32 cellular contexts compared by ENCODE assay signal in genomic region chr2:175918935-175919334, GRCh38.
"Had no signal": no experiment of that assay in that cellular context is flagged by ENCODE, and none has a peak within 500 bp of the region (broad histone marks: within the 10 kb centered on the region; RNA-seq: fewer than 3 reads in every experiment).

No MANE protein-coding gene starts in this region.

- H3K27me3 ChIP-seq: pancreas, right lobe of liver, sigmoid colon, testis, transverse colon, vagina had no signal

- H3K4me2 ChIP-seq: smooth muscle cell had no signal

- H3K36me3 ChIP-seq: neutrophil, pancreas, right lobe of liver, sigmoid colon, spleen, suprapubic skin, transverse colon, upper lobe of right lung, vagina had no signal

- H3K27me3 Mint-ChIP-seq: progenitor cell of endocrine pancreas; stimulated activated naive CD8-positive, alpha-beta T cell treated with anti-CD3 and anti-CD28 coated beads, Interleukin-15, amount 100 ng/mL, for 72 hours; type B pancreatic cell had no signal

- H3K9me3 Mint-ChIP-seq: natural killer cell treated with Interleukin-12 subunit alpha and Interleukin-12 subunit beta and Interleukin-15 and Interleukin-18, amount 100 ng/mL, for 72 hours; nephron progenitor cell; neural crest cell; stimulated activated memory B cell treated with anti-CD40 and anti-IgM and Interleukin-4, amounts not matched to agents 10 μg/mL and 1 μg/mL and 100 μg/mL, for 72 hours; stimulated activated naive CD8-positive, alpha-beta T cell treated with anti-CD3 and anti-CD28 coated beads, Interleukin-15, amount 100 ng/mL, for 72 hours; type B pancreatic cell had no signal

- H3K4me3 ChIP-seq: pancreas, psoas muscle, right lobe of liver, sigmoid colon, smooth muscle cell, spleen, suprapubic skin, testis, tibial artery, transverse colon, upper lobe of right lung, vagina had no signal

- DNase-seq: naive thymus-derived CD8-positive, alpha-beta T cell; nephron progenitor cell; nucleus accumbens; pancreas; psoas muscle; right cardiac atrium; right lobe of liver; sigmoid colon; spleen; stimulated activated CD4-positive, alpha-beta T cell treated with anti-CD3 and anti-CD28 coated beads, Interleukin-12 subunit alpha, Interleukin-12 subunit beta, amount 100 ng/mL, for 4 hours; stimulated activated CD4-positive, alpha-beta T cell treated with anti-CD3 and anti-CD28 coated beads, Interleukin-1b, Interleukin-23, amount 100 ng/mL, for 48 hours; stimulated activated CD4-positive, alpha-beta T cell treated with anti-CD3 and anti-CD28 coated beads, Interleukin-4, amount 100 ng/mL, for 1 hour; stimulated activated CD4-positive, alpha-beta T cell treated with anti-CD3 and anti-CD28 coated beads, Interleukin-4, amount 100 ng/mL, for 4 hours; stimulated activated CD8-positive, alpha-beta memory T cell treated with anti-CD3 and anti-CD28 coated beads, Interleukin-4, amount 100 ng/mL, for 48 hours; stimulated activated naive CD4-positive, alpha-beta T cell; stimulated activated naive CD8-positive, alpha-beta T cell treated with anti-CD3 and anti-CD28 coated beads, Interleukin-15, amount 100 ng/mL, for 72 hours; stimulated activated naive CD8-positive, alpha-beta T cell treated with anti-CD3 and anti-CD28 coated beads, Interleukin-15, Interleukin-2, amounts not matched to agents 100 U/mL and 50 U/mL, for 24 hours; substantia nigra; testis; tibial artery; transverse colon; upper lobe of right lung had no signal

- H3K4me1 ChIP-seq: pancreas, right lobe of liver, sigmoid colon, spleen, suprapubic skin, testis, tibial artery, transverse colon, upper lobe of right lung, vagina had no signal

- H3K4me1 Mint-ChIP-seq: naive thymus-derived CD8-positive, alpha-beta T cell; nephron progenitor cell; neural crest cell; stimulated activated memory B cell treated with anti-CD40 and anti-IgM and Interleukin-4, amounts not matched to agents 10 μg/mL and 1 μg/mL and 100 μg/mL, for 72 hours; stimulated activated naive CD8-positive, alpha-beta T cell treated with anti-CD3 and anti-CD28 coated beads, Interleukin-15, amount 100 ng/mL, for 72 hours had no signal

- ATAC-seq: naive thymus-derived CD8-positive, alpha-beta T cell; natural killer cell treated with Interleukin-12 subunit alpha and Interleukin-12 subunit beta and Interleukin-15 and Interleukin-18, amount 100 ng/mL, for 72 hours; pancreas; psoas muscle; right cardiac atrium; right lobe of liver; stimulated activated memory B cell treated with anti-CD40 and anti-IgM and Interleukin-4, amounts not matched to agents 10 μg/mL and 1 μg/mL and 100 μg/mL, for 72 hours; stimulated activated naive CD8-positive, alpha-beta T cell treated with anti-CD3 and anti-CD28 coated beads, Interleukin-15, amount 100 ng/mL, for 72 hours; stimulated activated naive CD8-positive, alpha-beta T cell treated with anti-CD3 and anti-CD28 coated beads, Interleukin-15, Interleukin-2, amounts not matched to agents 100 U/mL and 50 U/mL, for 24 hours; upper lobe of right lung had no signal

- H3K36me3 Mint-ChIP-seq: naive thymus-derived CD8-positive, alpha-beta T cell; natural killer cell treated with Interleukin-12 subunit alpha and Interleukin-12 subunit beta and Interleukin-15 and Interleukin-18, amount 100 ng/mL, for 72 hours; stimulated activated memory B cell treated with anti-CD40 and anti-IgM and Interleukin-4, amounts not matched to agents 10 μg/mL and 1 μg/mL and 100 μg/mL, for 72 hours; type B pancreatic cell had no signal

- FAIRE-seq: pancreas, urothelium cell line had no signal

- H3K9me3 ChIP-seq: neutrophil, pancreas, psoas muscle, right lobe of liver, sigmoid colon, suprapubic skin, testis, tibial artery, transverse colon, upper lobe of right lung, vagina had no signal

- H3K27ac Mint-ChIP-seq: naive thymus-derived CD8-positive, alpha-beta T cell; natural killer cell treated with Interleukin-12 subunit alpha and Interleukin-12 subunit beta and Interleukin-15 and Interleukin-18, amount 100 ng/mL, for 72 hours; nephron progenitor cell; progenitor cell of endocrine pancreas; stimulated activated memory B cell treated with anti-CD40 and anti-IgM and Interleukin-4, amounts not matched to agents 10 μg/mL and 1 μg/mL and 100 μg/mL, for 72 hours; stimulated activated naive CD8-positive, alpha-beta T cell treated with anti-CD3 and anti-CD28 coated beads, Interleukin-15, amount 100 ng/mL, for 72 hours; type B pancreatic cell had no signal

- H3K4me3 Mint-ChIP-seq: naive thymus-derived CD8-positive, alpha-beta T cell; natural killer cell treated with Interleukin-12 subunit alpha and Interleukin-12 subunit beta and Interleukin-15 and Interleukin-18, amount 100 ng/mL, for 72 hours; nephron progenitor cell; neural crest cell; stimulated activated memory B cell treated with anti-CD40 and anti-IgM and Interleukin-4, amounts not matched to agents 10 μg/mL and 1 μg/mL and 100 μg/mL, for 72 hours; stimulated activated naive CD8-positive, alpha-beta T cell treated with anti-CD3 and anti-CD28 coated beads, Interleukin-15, amount 100 ng/mL, for 72 hours; type B pancreatic cell had no signal

- H3K27ac ChIP-seq: neutrophil, pancreas, psoas muscle, right lobe of liver, sigmoid colon, spleen, suprapubic skin, testis, tibial artery, transverse colon, upper lobe of right lung, vagina had no signal
